ENCODE assay signal across 8 cellular contexts in the genomic region with DNA sequence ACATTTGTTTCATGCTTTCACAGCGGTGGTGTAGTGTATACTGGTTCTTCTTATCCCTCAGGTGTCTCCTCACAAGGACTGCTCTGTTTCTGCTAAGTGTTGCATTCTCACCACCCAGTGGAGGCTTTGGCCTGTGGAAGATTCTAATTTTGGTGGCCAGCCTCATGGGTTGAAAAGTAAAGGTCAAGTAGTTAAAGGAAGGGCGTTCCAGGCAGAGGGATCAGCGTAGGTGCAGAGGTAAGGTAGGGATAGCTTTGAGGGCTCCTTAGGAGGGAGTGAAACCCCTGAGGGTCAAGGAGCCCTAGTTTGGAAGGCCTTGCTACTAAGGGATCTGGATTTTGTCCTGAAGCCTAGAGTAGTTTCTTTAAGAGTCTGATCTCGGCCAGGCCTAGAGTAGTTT. TPM values are rescaled to one million over a fixed set of nuclear protein-coding genes. Genes with fewer than 3 reads are reported as not detected.
A peak's percentile ranks its signal among the peaks of the same experiment; 100 is the strongest.
DNase-seq lines count a peak whose midpoint lies in the region; ATAC-seq, FAIRE-seq and TF ChIP-seq lines count a peak whose summit lies in the region.

No MANE protein-coding gene starts in this region.

- H3K9me2 ChIP-seq in Karpas-422 (replicated peaks; ENCODE audit: insufficient read depth, low read length) = no peaks in the 10 kb centered on the region

- H2AFZ ChIP-seq in Karpas-422 (ENCODE audit: low read length) = no peak overlapping the region

- peak overlapping the region; percentile 84 to 99 (median 94) for H3K4me3 Mint-ChIP-seq in naive thymus-derived CD8-positive, alpha-beta T cell

- no peak for TF ChIP-seq POLR2A in GM12892 (IDR thresholded peaks at IDR 0.05; ENCODE audit: low read depth, low read length)

- no peaks in the 10 kb centered on the region for H3K9me3 Mint-ChIP-seq in naive thymus-derived CD8-positive, alpha-beta T cell

- peaks cover under 1% of the 10 kb centered on the region; the same call in 1 of the 2 replicates for H4K20me1 ChIP-seq in Karpas-422 (ENCODE audit: insufficient read depth, low read depth, low read length)

- POLR2A ChIA-PET in AG04449 (lab: Yijun Ruan, JAX) = interaction anchor here (1.5 to 3.0 kb wide), 2 partner anchors 9 to 13 kb away, joined by 3 to 13 read pairs; a partner anchor contains a TSS
- POLR2A ChIA-PET in naive thymus-derived CD8-positive, alpha-beta T cell (lab: Charles Lee) = interaction anchor here (9.8 to 15.4 kb wide), 3 partner anchors 10 to 58 kb away, joined by 87 to 284 read pairs (median 250); a partner anchor contains a TSS

- DNase-seq in AG04449 (ENCODE audit: low read depth, low spot score) = no peak
- peak; percentile 48 for DNase-seq in Karpas-422
- no peak for DNase-seq in coronary artery (ENCODE audit: low spot score)
- no peak for DNase-seq in naive thymus-derived CD8-positive, alpha-beta T cell
- no peak for DNase-seq in AG08396 (ENCODE audit: low spot score)
- DNase-seq in COR-L47 (lab: John Stamatoyannopoulos, UW) = no peak
- DNase-seq in GM12892 (ENCODE audit: insufficient read length) = no peak

- H3K4me1 ChIP-seq in Karpas-422 (ENCODE audit: low read length) = peaks cover 57% of the 10 kb centered on the region

- FAIRE-seq in GM12892 (lab: Jason Lieb, UNC) = no peak

- CTCF ChIA-PET in AG04449 (lab: Yijun Ruan, JAX) = interaction anchor here (1.2 to 1.6 kb wide), 2 partner anchors 12 to 62 kb away, joined by 3 to 4 read pairs; no protein-coding TSS in a partner anchor

- ATAC-seq in naive thymus-derived CD8-positive, alpha-beta T cell = no peak
- no peak for ATAC-seq in GM21447 (IDR thresholded peaks at IDR 0.05; ENCODE audit: unreplicated experiment)

- no peaks in the 10 kb centered on the region for H3K9me3 ChIP-seq in Karpas-422 (ENCODE audit: low read length)

- H3K79me2 ChIP-seq in Karpas-422 (ENCODE audit: low read length) = peaks cover 82% of the 10 kb centered on the region

- H3K4me3 ChIP-seq in AG04449 (ENCODE audit: low read depth, low read length) (peak overlapping the region; percentile 92), Karpas-422 (ENCODE audit: low read length) (peak overlapping the region; percentile 88), coronary artery (peak overlapping the region; percentile 95)

- H3K4me1 Mint-ChIP-seq in naive thymus-derived CD8-positive, alpha-beta T cell = peaks cover 33 to 76% (median 73%) of the 10 kb centered on the region in 4 donors

- H3K9ac ChIP-seq in Karpas-422 (ENCODE audit: low read length) = peak overlapping the region; percentile 93

- peak overlapping the region; percentile 78 to 96 (median 90) for H3K27ac Mint-ChIP-seq in naive thymus-derived CD8-positive, alpha-beta T cell

- H3K36me3 ChIP-seq in Karpas-422 (ENCODE audit: insufficient read depth, low read length) = peaks cover 7% of the 10 kb centered on the region

- no peaks in the 10 kb centered on the region for H3K27me3 Mint-ChIP-seq in naive thymus-derived CD8-positive, alpha-beta T cell

- H3K4me2 ChIP-seq in Karpas-422 (ENCODE audit: low read depth, low read length, poor library complexity, severe bottlenecking) = peak overlapping the region; percentile 85

- no peak for TF ChIP-seq CTCF in AG04449 (IDR thresholded peaks at IDR 0.05; ENCODE audit: insufficient read depth, low read length, missing control alignments)
- TF ChIP-seq CTCF in coronary artery (IDR thresholded peaks at IDR 0.05) = no peak

- H3K36me3 Mint-ChIP-seq in naive thymus-derived CD8-positive, alpha-beta T cell = peaks cover 0 to 18% (median 1%) of the 10 kb centered on the region in 3 donors

- peak overlapping the region; percentile 94 for H3K27ac ChIP-seq in Karpas-422 (ENCODE audit: low read length)
- H3K27ac ChIP-seq in coronary artery = peak overlapping the region; percentile 75 to 94

- H3K27me3 ChIP-seq in Karpas-422 (ENCODE audit: low read length) = no peaks in the 10 kb centered on the region

RNA-seq across cellular contexts. Expression of a gene that starts 4.6 kb away (rescaled TPM):
- 7,026 and 7,196 TPM in 2 replicates for total RNA-seq in Karpas-422 (2014; rRNA removed; shearing (Covaris generic); ENCODE audit: low replicate concordance)
- total RNA-seq in naive thymus-derived CD8-positive, alpha-beta T cell = 1,000 to 10,000 TPM; 2,236 to 2,371 TPM
- polyA plus RNA-seq in naive thymus-derived CD8-positive, alpha-beta T cell = 1,000 to 10,000 TPM; 2,449 to 2,566 (median 2,565) TPM
- 3,646 TPM for polyA plus RNA-seq in GM12892 (2012; ENCODE audit: missing spikeins)

RNA-seq across cellular contexts. Expression of a gene that starts 12.7 kb away (rescaled TPM):
- total RNA-seq in Karpas-422 (2014; rRNA removed; shearing (Covaris generic); ENCODE audit: low replicate concordance) = 18.7 and 21.8 TPM in 2 replicates
- total RNA-seq in naive thymus-derived CD8-positive, alpha-beta T cell = 10 to 100 TPM; 62.7 to 64.2 TPM
- polyA plus RNA-seq in naive thymus-derived CD8-positive, alpha-beta T cell = 10 to 100 TPM; 23.6 to 36.3 (median 32.8) TPM
- polyA plus RNA-seq in GM12892 (2012; ENCODE audit: missing spikeins) = 13.4 TPM

RNA-seq across cellular contexts. Expression of a gene that starts 25.2 kb away (rescaled TPM):
- total RNA-seq in Karpas-422 (2014; rRNA removed; shearing (Covaris generic); ENCODE audit: low replicate concordance) = 23.6 and 46.2 TPM in 2 replicates
- 10 to 100 TPM; 33.3 to 40.7 TPM for total RNA-seq in naive thymus-derived CD8-positive, alpha-beta T cell
- 1 to 10 TPM; 1.1 to 2.6 (median 1.6) TPM for polyA plus RNA-seq in naive thymus-derived CD8-positive, alpha-beta T cell
- polyA plus RNA-seq in GM12892 (2012; ENCODE audit: missing spikeins) = 12.2 TPM

RNA-seq across cellular contexts. Expression of a gene that starts 43.3 kb away (rescaled TPM):
- 2.0 TPM in 1 of 2 replicates, not detected in the other for total RNA-seq in Karpas-422 (2014; rRNA removed; shearing (Covaris generic); ENCODE audit: low replicate concordance)
- 1 to 10 TPM; 3.7 to 4.2 TPM for total RNA-seq in naive thymus-derived CD8-positive, alpha-beta T cell
- polyA plus RNA-seq in naive thymus-derived CD8-positive, alpha-beta T cell = under 1 TPM in 1 of 3 donors, not detected in 2; 0.40 TPM
- polyA plus RNA-seq in GM12892 (2012; ENCODE audit: missing spikeins) = 0.70 TPM
